1 cellular context compared by ENCODE assay signal in genomic region chr17:8481089-8481488, GRCh38.
TF ChIP-seq lines count a peak whose summit lies in the region.

No MANE protein-coding gene starts in this region.

TF ChIP-seq in SK-N-SH, 30 proteins besides CTCF, POLR2A, EP300 and RAD21 (continued from another document):
- TF ChIP-seq REST (IDR thresholded peaks at IDR 0.05; ENCODE audit: low read depth, low read length) (no peak), TEAD4 (IDR thresholded peaks at IDR 0.05; ENCODE audit: borderline replicate concordance, insufficient read depth) (no peak), NFIC (IDR thresholded peaks at IDR 0.05; ENCODE audit: borderline replicate concordance) (no peak), JUND (IDR thresholded peaks at IDR 0.05) (no peak), POLR2AphosphoS5 (IDR thresholded peaks at IDR 0.05; ENCODE audit: low read depth, low read length) (no peak)
